In the genomic region with DNA sequence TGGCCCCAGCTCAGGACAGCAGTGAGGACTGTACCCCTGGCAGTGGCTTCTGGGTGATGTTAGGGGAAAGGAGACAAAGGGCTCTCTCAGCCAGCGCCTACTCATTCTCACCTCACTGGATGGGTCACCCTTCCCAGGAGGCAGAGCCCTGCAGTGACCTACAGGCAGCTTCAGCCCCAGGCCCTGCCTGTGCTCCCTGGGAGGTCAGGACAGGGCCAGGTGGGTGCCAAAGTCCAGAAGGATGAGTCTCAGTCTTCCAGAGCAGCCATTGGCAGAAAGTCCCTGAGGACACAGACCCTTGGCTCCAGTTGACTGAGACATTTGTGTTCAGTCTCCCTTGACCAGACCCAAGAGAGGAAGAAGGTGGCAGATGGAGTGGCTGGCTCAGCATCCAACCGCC, we compare ENCODE assay signal across 32 cellular contexts.
"Had no signal": no experiment of that assay in that cellular context is flagged by ENCODE, and none has a peak within 500 bp of the region (broad histone marks: within the 10 kb centered on the region; RNA-seq: fewer than 3 reads in every experiment).

No MANE protein-coding gene starts in this region.

- H3K4me3 ChIP-seq: ascending aorta, breast epithelium, cardiac muscle cell, colonic mucosa, esophagus squamous epithelium, gastroesophageal sphincter had no signal

- H3K4me1 ChIP-seq: breast epithelium had no signal

- H3K9me3 ChIP-seq: ascending aorta, breast epithelium, colonic mucosa, esophagus squamous epithelium, gastroesophageal sphincter had no signal

- H3K27me3 ChIP-seq: ascending aorta, breast epithelium, cardiac muscle cell, colonic mucosa had no signal

- H3K27ac Mint-ChIP-seq: activated CD4-positive, alpha-beta memory T cell treated with anti-CD3 and anti-CD28 coated beads for 36 hours; activated CD4-positive, alpha-beta T cell treated with anti-CD3 and anti-CD28 coated beads for 36 hours; activated CD4-positive, alpha-beta T cell treated with anti-CD3 and anti-CD28 coated beads, Interleukin-2, amount 10 ng/mL, durations not matched to agents 24 days and 14 days; activated CD8-positive, alpha-beta memory T cell treated with anti-CD3 and anti-CD28 coated beads, Interleukin-2, amount 10 ng/mL, durations not matched to agents 7 days and 5 days; activated CD8-positive, alpha-beta T cell treated with anti-CD3 and anti-CD28 coated beads, Interleukin-2, amount 10 ng/mL, durations not matched to agents 7 days and 5 days; activated naive CD4-positive, alpha-beta T cell treated with anti-CD3 and anti-CD28 coated beads, Interleukin-2, amount 10 ng/mL, durations not matched to agents 7 days and 5 days; activated naive CD4-positive, alpha-beta T cell treated with anti-CD3 and anti-CD28 coated beads, Interleukin-2, amount 50 U/mL, for 72 hours; activated naive CD8-positive, alpha-beta T cell treated with anti-CD3 and anti-CD28 coated beads, Interleukin-2, amount 10 ng/mL, durations not matched to agents 7 days and 5 days; activated T-cell treated with anti-CD3 and anti-CD28 coated beads, Interleukin-2, amount 50 U/mL, for 72 hours; brain had no signal

- H3K4me1 Mint-ChIP-seq: activated CD4-positive, alpha-beta T cell treated with anti-CD3 and anti-CD28 coated beads, Interleukin-2, amount 10 ng/mL, durations not matched to agents 24 days and 14 days; activated naive CD8-positive, alpha-beta T cell treated with anti-CD3 and anti-CD28 coated beads, Interleukin-2, amount 10 ng/mL, durations not matched to agents 7 days and 5 days had no signal

- DNase-seq: activated CD4-positive, alpha-beta memory T cell treated with anti-CD3 and anti-CD28 coated beads for 36 hours; activated CD4-positive, alpha-beta T cell treated with anti-CD3 and anti-CD28 coated beads for 36 hours; activated CD4-positive, alpha-beta T cell treated with anti-CD3 and anti-CD28 coated beads, Interleukin-2, amount 10 ng/mL, durations not matched to agents 24 days and 14 days; activated CD4-positive, CD25-positive, alpha-beta regulatory T cell; activated CD4-positive, CD25-positive, alpha-beta regulatory T cell treated with anti-CD3 and anti-CD28 coated beads, Interleukin-2, amount 50 U/mL, for 72 hours; activated CD8-positive, alpha-beta memory T cell treated with anti-CD3 and anti-CD28 coated beads, Interleukin-2, amount 10 ng/mL, durations not matched to agents 7 days and 5 days; activated CD8-positive, alpha-beta memory T cell treated with anti-CD3 and anti-CD28 coated beads, Interleukin-2, amount 50 U/mL, for 4 hours; activated CD8-positive, alpha-beta T cell treated with anti-CD3 and anti-CD28 coated beads, Interleukin-2, amount 10 ng/mL, durations not matched to agents 7 days and 5 days; activated gamma-delta T cell; activated naive CD4-positive, alpha-beta T cell; activated naive CD4-positive, alpha-beta T cell treated with anti-CD3 and anti-CD28 coated beads, Interleukin-2, amount 10 ng/mL, durations not matched to agents 7 days and 5 days; activated naive CD8-positive, alpha-beta T cell treated with anti-CD3 and anti-CD28 coated beads, Interleukin-2, amount 10 ng/mL, durations not matched to agents 7 days and 5 days; activated T-cell treated with anti-CD3 and anti-CD28 coated beads, Interleukin-2, amount 50 U/mL, for 1 hour; activated T-cell treated with anti-CD3 and anti-CD28 coated beads, Interleukin-2, amount 50 U/mL, for 72 hours; central memory CD4-positive, alpha-beta T cell; cerebellar nuclear complex; colonic mucosa; effector CD8-positive, alpha-beta T cell; esophagus squamous epithelium; foreskin melanocyte; head of caudate nucleus; T-helper 1 cell; T-helper 2 cell had no signal

- ATAC-seq: activated CD4-positive, alpha-beta T cell treated with anti-CD3 and anti-CD28 coated beads for 36 hours; activated CD8-positive, alpha-beta memory T cell treated with anti-CD3 and anti-CD28 coated beads, Interleukin-2, amount 10 ng/mL, durations not matched to agents 7 days and 5 days; activated CD8-positive, alpha-beta T cell treated with anti-CD3 and anti-CD28 coated beads, Interleukin-2, amount 10 ng/mL, durations not matched to agents 7 days and 5 days; activated naive CD4-positive, alpha-beta T cell treated with anti-CD3 and anti-CD28 coated beads, Interleukin-2, amount 50 U/mL, for 72 hours; activated T-cell treated with anti-CD3 and anti-CD28 coated beads, Interleukin-2, amount 50 U/mL, for 72 hours; gastroesophageal sphincter had no signal

- H3K36me3 ChIP-seq: ascending aorta, breast epithelium, cardiac muscle cell, colonic mucosa, esophagus squamous epithelium, gastroesophageal sphincter had no signal

- H3K9me3 Mint-ChIP-seq: activated CD4-positive, alpha-beta memory T cell treated with anti-CD3 and anti-CD28 coated beads for 36 hours; activated CD4-positive, alpha-beta T cell treated with anti-CD3 and anti-CD28 coated beads, Interleukin-2, amount 10 ng/mL, durations not matched to agents 24 days and 14 days; activated naive CD4-positive, alpha-beta T cell treated with anti-CD3 and anti-CD28 coated beads, Interleukin-2, amount 10 ng/mL, durations not matched to agents 7 days and 5 days; activated naive CD4-positive, alpha-beta T cell treated with anti-CD3 and anti-CD28 coated beads, Interleukin-2, amount 50 U/mL, for 72 hours; activated naive CD8-positive, alpha-beta T cell treated with anti-CD3 and anti-CD28 coated beads, Interleukin-2, amount 10 ng/mL, durations not matched to agents 7 days and 5 days; activated T-cell treated with anti-CD3 and anti-CD28 coated beads, Interleukin-2, amount 50 U/mL, for 72 hours; brain had no signal

- H3K4me3 Mint-ChIP-seq: activated CD4-positive, alpha-beta memory T cell treated with anti-CD3 and anti-CD28 coated beads for 36 hours; activated CD4-positive, alpha-beta T cell treated with anti-CD3 and anti-CD28 coated beads for 36 hours; activated CD4-positive, alpha-beta T cell treated with anti-CD3 and anti-CD28 coated beads, Interleukin-2, amount 10 ng/mL, durations not matched to agents 24 days and 14 days; activated CD8-positive, alpha-beta memory T cell treated with anti-CD3 and anti-CD28 coated beads, Interleukin-2, amount 10 ng/mL, durations not matched to agents 7 days and 5 days; activated CD8-positive, alpha-beta T cell treated with anti-CD3 and anti-CD28 coated beads, Interleukin-2, amount 10 ng/mL, durations not matched to agents 7 days and 5 days; activated naive CD4-positive, alpha-beta T cell treated with anti-CD3 and anti-CD28 coated beads, Interleukin-2, amount 10 ng/mL, durations not matched to agents 7 days and 5 days; activated naive CD8-positive, alpha-beta T cell treated with anti-CD3 and anti-CD28 coated beads, Interleukin-2, amount 10 ng/mL, durations not matched to agents 7 days and 5 days; activated T-cell treated with anti-CD3 and anti-CD28 coated beads, Interleukin-2, amount 50 U/mL, for 72 hours; brain had no signal

- H3K36me3 Mint-ChIP-seq: activated CD4-positive, alpha-beta memory T cell treated with anti-CD3 and anti-CD28 coated beads for 36 hours; activated CD8-positive, alpha-beta memory T cell treated with anti-CD3 and anti-CD28 coated beads, Interleukin-2, amount 10 ng/mL, durations not matched to agents 7 days and 5 days; activated naive CD4-positive, alpha-beta T cell treated with anti-CD3 and anti-CD28 coated beads, Interleukin-2, amount 10 ng/mL, durations not matched to agents 7 days and 5 days; activated naive CD4-positive, alpha-beta T cell treated with anti-CD3 and anti-CD28 coated beads, Interleukin-2, amount 50 U/mL, for 72 hours; activated naive CD8-positive, alpha-beta T cell treated with anti-CD3 and anti-CD28 coated beads, Interleukin-2, amount 10 ng/mL, durations not matched to agents 7 days and 5 days; brain had no signal

- FAIRE-seq: endometrium, endothelial cell of umbilical vein had no signal

- H3K27ac ChIP-seq: ascending aorta, breast epithelium, cardiac muscle cell, colonic mucosa, epithelial cell of prostate, esophagus squamous epithelium, gastroesophageal sphincter had no signal
